12 cellular contexts compared by ENCODE assay signal in genomic region chr11:121535122-121535796, GRCh38.
DNase-seq lines count a peak whose midpoint lies in the region; ATAC-seq and TF ChIP-seq lines count a peak whose summit lies in the region.
"Had no signal": no experiment of that assay in that cellular context is flagged by ENCODE, and none has a peak within 500 bp of the region (broad histone marks: within the 10 kb centered on the region; RNA-seq: fewer than 3 reads in every experiment).

No MANE protein-coding gene starts in this region.

- H3K27me3 Mint-ChIP-seq in activated naive CD8-positive, alpha-beta T cell, result no peaks in the 10 kb centered on the region
- H3K27me3 Mint-ChIP-seq in activated naive CD8-positive, alpha-beta T cell treated with anti-CD3 and anti-CD28 coated beads for 36 hours, result no peaks in the 10 kb centered on the region

- H3K27ac Mint-ChIP-seq in activated naive CD8-positive, alpha-beta T cell, result peak overlapping the region; percentile 47
- H3K27ac Mint-ChIP-seq in activated naive CD8-positive, alpha-beta T cell treated with anti-CD3 and anti-CD28 coated beads for 36 hours, result no peak overlapping the region
- H3K27ac Mint-ChIP-seq: activated T-helper 2 cell treated with anti-CD3 and anti-CD28 coated beads, Interferon-gamma antibody, Interleukin-2, Interleukin-4, amounts not matched to agents 10 μg/mL and 5 μg/mL and 100 μg/mL, durations not matched to agents 14 hours and 24 hours and 36 hours; T-helper 1 cell treated with Interleukin-12 subunit alpha and Interleukin-12 subunit beta and Interleukin-4 antibody, amounts not matched to agents 30 μg/mL and 1 μg/mL, for 36 hours had no signal

- TF ChIP-seq CTCF in GM10248 (IDR thresholded peaks at IDR 0.05; ENCODE audit: control extremely low read depth, extremely low read depth, low read depth, missing control alignments), result no peak

- peaks cover 24% of the 10 kb centered on the region for H3K36me3 Mint-ChIP-seq in activated naive CD8-positive, alpha-beta T cell
- H3K36me3 Mint-ChIP-seq in activated naive CD8-positive, alpha-beta T cell treated with anti-CD3 and anti-CD28 coated beads for 36 hours, result peaks cover 52% of the 10 kb centered on the region

- H3K4me3 Mint-ChIP-seq in activated naive CD8-positive, alpha-beta T cell, result no peak overlapping the region
- no peak overlapping the region for H3K4me3 Mint-ChIP-seq in activated naive CD8-positive, alpha-beta T cell treated with anti-CD3 and anti-CD28 coated beads for 36 hours
- H3K4me3 Mint-ChIP-seq: T-helper 1 cell treated with Interleukin-12 subunit alpha and Interleukin-12 subunit beta and Interleukin-4 antibody, amounts not matched to agents 30 μg/mL and 1 μg/mL, for 36 hours had no signal

- ATAC-seq in HG03442 (IDR thresholded peaks at IDR 0.05; ENCODE audit: unreplicated experiment), result no peak

- peaks cover 3% of the 10 kb centered on the region for H3K9me3 Mint-ChIP-seq in activated naive CD8-positive, alpha-beta T cell (ENCODE audit: low read depth)
- H3K9me3 Mint-ChIP-seq in activated naive CD8-positive, alpha-beta T cell treated with anti-CD3 and anti-CD28 coated beads for 36 hours, result peaks cover 7% of the 10 kb centered on the region

- H3K4me1 Mint-ChIP-seq in activated naive CD8-positive, alpha-beta T cell (ENCODE audit: low read depth), result peaks cover 67% of the 10 kb centered on the region
- peaks cover 56% of the 10 kb centered on the region for H3K4me1 Mint-ChIP-seq in activated naive CD8-positive, alpha-beta T cell treated with anti-CD3 and anti-CD28 coated beads for 36 hours

- DNase-seq in activated naive CD8-positive, alpha-beta T cell treated with anti-CD3 and anti-CD28 coated beads for 36 hours, result no peak
- peak; percentile 87 for DNase-seq in NCI-H2171 treated with DMSO at 0.1 percent for 48 hours (lab: John Stamatoyannopoulos, UW)
- peak; percentile 43 for DNase-seq in cerebellar cortex (ENCODE audit: low spot score)
- peak; percentile 14 for DNase-seq in stromal cell of bone marrow (ENCODE audit: low read depth)
- DNase-seq in GM10248 (ENCODE audit: extremely low spot score), result no peak
- no peak for DNase-seq in KBM-7
- DNase-seq: AML-193, Peyer's patch had no signal

- in situ Hi-C loops in KBM-7 (cut with MboI; ENCODE audit: low pct_unique_long_range_greater_than_20kb, low sequenced_read_pairs), result no loop called here

- POLR2A ChIA-PET in GM10248 (lab: Yijun Ruan, JAX), result no interaction called here

- CTCF ChIA-PET in GM10248 (lab: Yijun Ruan, JAX), result interaction anchor here (0.8 kb wide), 1 partner anchor 40 kb away, joined by 3 read pairs; no protein-coding TSS in a partner anchor

Comparison
In these comparisons a context has a peak if more than half of its experiments do, and no peak if none do; other contexts are left out.
1. DNase-seq: peak in NCI-H2171 treated with DMSO at 0.1 percent for 48 hours (single experiment), cerebellar cortex (single experiment) and stromal cell of bone marrow (single experiment); none in activated naive CD8-positive, alpha-beta T cell treated with anti-CD3 and anti-CD28 coated beads for 36 hours (single experiment), GM10248 (single experiment) and KBM-7 (single experiment).